ENCODE assay signal across 31 cellular contexts in the genomic region with DNA sequence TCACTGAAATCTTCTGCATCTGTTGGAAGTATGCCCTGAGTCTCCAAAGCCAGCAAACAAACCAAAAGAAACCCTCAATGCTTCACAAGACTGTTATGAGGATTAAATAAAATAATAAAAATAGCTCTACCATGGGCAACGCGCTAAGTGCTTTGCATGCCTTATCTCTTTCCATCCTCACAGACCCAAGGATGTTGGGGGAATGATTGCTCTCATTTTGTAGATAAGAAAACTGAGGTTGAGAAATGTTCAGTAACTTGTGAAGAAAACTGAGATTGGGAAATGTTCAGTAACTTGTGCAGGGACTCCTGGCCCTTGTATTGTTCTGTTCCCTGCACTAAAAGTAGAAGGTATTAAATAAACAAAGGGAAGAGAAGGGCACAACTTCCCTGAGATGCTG. TPM values are rescaled to one million over a fixed set of nuclear protein-coding genes. Genes with fewer than 3 reads are reported as not detected.
"Had no signal": no experiment of that assay in that cellular context is flagged by ENCODE, and none has a peak within 500 bp of the region (broad histone marks: within the 10 kb centered on the region; RNA-seq: fewer than 3 reads in every experiment).

No MANE protein-coding gene starts in this region.

- H3K27ac Mint-ChIP-seq: activated CD4-positive, alpha-beta T cell treated with anti-CD3 and anti-CD28 coated beads for 36 hours; activated naive CD4-positive, alpha-beta T cell treated with anti-CD3 and anti-CD28 coated beads, Interleukin-2, amount 10 ng/mL, durations not matched to agents 7 days and 5 days; activated naive CD8-positive, alpha-beta T cell treated with anti-CD3 and anti-CD28 coated beads, Interleukin-2, amount 10 ng/mL, durations not matched to agents 7 days and 5 days; effector memory CD8-positive, alpha-beta T cell; immature natural killer cell; naive thymus-derived CD4-positive, alpha-beta T cell; T-helper 2 cell treated with Interferon-gamma antibody and Interleukin-4, amounts not matched to agents 5 μg/mL and 100 μg/mL, for 36 hours; type B pancreatic cell had no signal

- ATAC-seq: activated CD4-positive, alpha-beta T cell treated with anti-CD3 and anti-CD28 coated beads for 36 hours; effector memory CD8-positive, alpha-beta T cell; gastroesophageal sphincter; lower lobe of right lung; naive thymus-derived CD4-positive, alpha-beta T cell had no signal

- H3K9me3 ChIP-seq: gastroesophageal sphincter, lower lobe of right lung, ovary, prostate gland, uterus had no signal

- DNase-seq: activated CD4-positive, alpha-beta T cell treated with anti-CD3 and anti-CD28 coated beads for 36 hours; activated CD4-positive, CD25-positive, alpha-beta regulatory T cell; activated gamma-delta T cell; activated naive CD4-positive, alpha-beta T cell treated with anti-CD3 and anti-CD28 coated beads, Interleukin-2, amount 10 ng/mL, durations not matched to agents 7 days and 5 days; activated naive CD8-positive, alpha-beta T cell treated with anti-CD3 and anti-CD28 coated beads, Interleukin-2, amount 10 ng/mL, durations not matched to agents 7 days and 5 days; activated T-cell treated with anti-CD3 and anti-CD28 coated beads, Interleukin-2, amount 50 U/mL, for 1 hour; amniotic stem cell; brain microvascular endothelial cell; caudate nucleus; cortex of kidney; effector memory CD8-positive, alpha-beta T cell; erythroblast; hippocampal formation; immature natural killer cell; kidney; lower lobe of right lung; mesenchymal stem cell; naive thymus-derived CD4-positive, alpha-beta T cell; ovary; stimulated activated naive CD4-positive, alpha-beta T cell; T-helper 1 cell; uterus had no signal

- H3K27ac ChIP-seq: brain microvascular endothelial cell, gastroesophageal sphincter, lower lobe of right lung, ovary, prostate gland, uterus had no signal

- H3K27me3 ChIP-seq: ovary had no signal

- H3K4me3 Mint-ChIP-seq: activated CD4-positive, alpha-beta T cell treated with anti-CD3 and anti-CD28 coated beads for 36 hours; activated naive CD4-positive, alpha-beta T cell treated with anti-CD3 and anti-CD28 coated beads, Interleukin-2, amount 10 ng/mL, durations not matched to agents 7 days and 5 days; activated naive CD8-positive, alpha-beta T cell treated with anti-CD3 and anti-CD28 coated beads, Interleukin-2, amount 10 ng/mL, durations not matched to agents 7 days and 5 days; effector memory CD8-positive, alpha-beta T cell; immature natural killer cell; T-helper 2 cell treated with Interferon-gamma antibody and Interleukin-4, amounts not matched to agents 5 μg/mL and 100 μg/mL, for 36 hours; type B pancreatic cell had no signal

- H3K36me3 ChIP-seq: brain microvascular endothelial cell, gastroesophageal sphincter, lower lobe of right lung, ovary, prostate gland, uterus had no signal

- H3K4me3 ChIP-seq: gastroesophageal sphincter, lower lobe of right lung, ovary, prostate gland, uterus had no signal

- H3K9me3 Mint-ChIP-seq: activated naive CD4-positive, alpha-beta T cell treated with anti-CD3 and anti-CD28 coated beads, Interleukin-2, amount 10 ng/mL, durations not matched to agents 7 days and 5 days; activated naive CD8-positive, alpha-beta T cell treated with anti-CD3 and anti-CD28 coated beads, Interleukin-2, amount 10 ng/mL, durations not matched to agents 7 days and 5 days; effector memory CD8-positive, alpha-beta T cell; T-helper 2 cell treated with Interferon-gamma antibody and Interleukin-4, amounts not matched to agents 5 μg/mL and 100 μg/mL, for 36 hours; type B pancreatic cell had no signal

- H3K36me3 Mint-ChIP-seq: activated naive CD4-positive, alpha-beta T cell treated with anti-CD3 and anti-CD28 coated beads, Interleukin-2, amount 10 ng/mL, durations not matched to agents 7 days and 5 days; activated naive CD8-positive, alpha-beta T cell treated with anti-CD3 and anti-CD28 coated beads, Interleukin-2, amount 10 ng/mL, durations not matched to agents 7 days and 5 days; type B pancreatic cell had no signal

- H3K4me1 ChIP-seq: prostate gland, uterus had no signal

RNA-seq across cellular contexts. Expression of a gene that starts 7.9 kb away (rescaled TPM):
- total RNA-seq: activated CD4-positive, alpha-beta T cell treated with anti-CD3 and anti-CD28 coated beads for 36 hours; activated naive CD8-positive, alpha-beta T cell treated with anti-CD3 and anti-CD28 coated beads, Interleukin-2, amount 10 ng/mL, durations not matched to agents 7 days and 5 days; astrocyte; chondrocyte; fibroblast of villous mesenchyme; gastroesophageal sphincter; kidney; naive thymus-derived CD4-positive, alpha-beta T cell; ovary; prostate gland; temporal lobe had no signal
- polyA plus RNA-seq: immature natural killer cell; naive thymus-derived CD4-positive, alpha-beta T cell; neural cell; ovary had no signal
